Comparison of ENCODE assay signal across 23 cellular contexts in genomic region chr11:26943636-26944035, GRCh38. TPM values are rescaled to one million over a fixed set of nuclear protein-coding genes. Genes with fewer than 3 reads are reported as not detected.
"Had no signal": no experiment of that assay in that cellular context is flagged by ENCODE, and none has a peak within 500 bp of the region (broad histone marks: within the 10 kb centered on the region; RNA-seq: fewer than 3 reads in every experiment).

No MANE protein-coding gene starts in this region.

- ATAC-seq: activated CD4-positive, alpha-beta T cell treated with anti-CD3 and anti-CD28 coated beads for 36 hours; activated CD8-positive, alpha-beta T cell treated with anti-CD3 and anti-CD28 coated beads for 36 hours; activated T-helper 17 cell treated with anti-CD3 and anti-CD28 coated beads, Interleukin-2, amount 50 U/mL, for 72 hours; gastroesophageal sphincter; heart left ventricle; left cardiac atrium; naive thymus-derived CD4-positive, alpha-beta T cell; pancreas; stimulated activated naive B cell treated with anti-CD40 and anti-IgM and Interleukin-4, amounts not matched to agents 10 μg/mL and 1 μg/mL and 100 μg/mL, for 72 hours; WTC11 had no signal

- H3K27ac Mint-ChIP-seq: activated CD4-positive, alpha-beta T cell treated with anti-CD3 and anti-CD28 coated beads for 36 hours; activated CD8-positive, alpha-beta T cell treated with anti-CD3 and anti-CD28 coated beads for 36 hours; activated naive CD8-positive, alpha-beta T cell treated with anti-CD3 and anti-CD28 coated beads, Interleukin-2, amount 10 ng/mL, durations not matched to agents 7 days and 5 days; activated T-helper 17 cell treated with anti-CD3 and anti-CD28 coated beads, Interleukin-2, amount 50 U/mL, for 72 hours; immature natural killer cell; naive thymus-derived CD4-positive, alpha-beta T cell; stimulated activated naive B cell treated with anti-CD40 and anti-IgM and Interleukin-4, amounts not matched to agents 10 μg/mL and 1 μg/mL and 100 μg/mL, for 72 hours; WTC11 had no signal

- H3K4me3 ChIP-seq: breast epithelium, gastroesophageal sphincter, heart left ventricle, pancreas, sigmoid colon, transverse colon, uterus had no signal

- H3K9me3 ChIP-seq: breast epithelium, gastroesophageal sphincter, pancreas, sigmoid colon, transverse colon, uterus had no signal

- DNase-seq: activated CD4-positive, alpha-beta T cell treated with anti-CD3 and anti-CD28 coated beads for 36 hours; activated CD8-positive, alpha-beta T cell treated with anti-CD3 and anti-CD28 coated beads for 36 hours; activated naive CD4-positive, alpha-beta T cell; activated naive CD8-positive, alpha-beta T cell treated with anti-CD3 and anti-CD28 coated beads, Interleukin-2, amount 10 ng/mL, durations not matched to agents 7 days and 5 days; activated T-cell treated with anti-CD3 and anti-CD28 coated beads, Interleukin-2, amount 50 U/mL, for 1 hour; aorta; cortex of kidney; effector CD4-positive, alpha-beta T cell; heart left ventricle; immature natural killer cell; left cardiac atrium; mesenchymal stem cell; naive thymus-derived CD4-positive, alpha-beta T cell; pancreas; sigmoid colon; stimulated activated naive B cell treated with anti-CD40 and anti-IgM and Interleukin-4, amounts not matched to agents 10 μg/mL and 1 μg/mL and 100 μg/mL, for 72 hours; transverse colon; uterus had no signal

- H3K27me3 Mint-ChIP-seq: activated CD4-positive, alpha-beta T cell treated with anti-CD3 and anti-CD28 coated beads for 36 hours; activated CD8-positive, alpha-beta T cell treated with anti-CD3 and anti-CD28 coated beads for 36 hours; activated naive CD8-positive, alpha-beta T cell treated with anti-CD3 and anti-CD28 coated beads, Interleukin-2, amount 10 ng/mL, durations not matched to agents 7 days and 5 days; activated T-helper 17 cell treated with anti-CD3 and anti-CD28 coated beads, Interleukin-2, amount 50 U/mL, for 72 hours; naive thymus-derived CD4-positive, alpha-beta T cell; stimulated activated naive B cell treated with anti-CD40 and anti-IgM and Interleukin-4, amounts not matched to agents 10 μg/mL and 1 μg/mL and 100 μg/mL, for 72 hours had no signal

- H3K4me1 Mint-ChIP-seq: activated CD4-positive, alpha-beta T cell treated with anti-CD3 and anti-CD28 coated beads for 36 hours; activated naive CD8-positive, alpha-beta T cell treated with anti-CD3 and anti-CD28 coated beads, Interleukin-2, amount 10 ng/mL, durations not matched to agents 7 days and 5 days; activated T-helper 17 cell treated with anti-CD3 and anti-CD28 coated beads, Interleukin-2, amount 50 U/mL, for 72 hours; immature natural killer cell; naive thymus-derived CD4-positive, alpha-beta T cell; stimulated activated naive B cell treated with anti-CD40 and anti-IgM and Interleukin-4, amounts not matched to agents 10 μg/mL and 1 μg/mL and 100 μg/mL, for 72 hours; WTC11 had no signal

- H3K9me3 Mint-ChIP-seq: activated T-helper 17 cell treated with anti-CD3 and anti-CD28 coated beads, Interleukin-2, amount 50 U/mL, for 72 hours had no signal

- H3K36me3 ChIP-seq: breast epithelium, gastroesophageal sphincter, heart left ventricle, pancreas, sigmoid colon, transverse colon, uterus had no signal

- H3K27ac ChIP-seq: breast epithelium, pancreas, transverse colon, uterus had no signal

- H3K36me3 Mint-ChIP-seq: activated naive CD8-positive, alpha-beta T cell treated with anti-CD3 and anti-CD28 coated beads, Interleukin-2, amount 10 ng/mL, durations not matched to agents 7 days and 5 days; immature natural killer cell; naive thymus-derived CD4-positive, alpha-beta T cell; stimulated activated naive B cell treated with anti-CD40 and anti-IgM and Interleukin-4, amounts not matched to agents 10 μg/mL and 1 μg/mL and 100 μg/mL, for 72 hours; WTC11 had no signal

- H3K4me1 ChIP-seq: pancreas had no signal

- H3K4me3 Mint-ChIP-seq: activated CD4-positive, alpha-beta T cell treated with anti-CD3 and anti-CD28 coated beads for 36 hours; activated CD8-positive, alpha-beta T cell treated with anti-CD3 and anti-CD28 coated beads for 36 hours; activated naive CD8-positive, alpha-beta T cell treated with anti-CD3 and anti-CD28 coated beads, Interleukin-2, amount 10 ng/mL, durations not matched to agents 7 days and 5 days; activated T-helper 17 cell treated with anti-CD3 and anti-CD28 coated beads, Interleukin-2, amount 50 U/mL, for 72 hours; immature natural killer cell; naive thymus-derived CD4-positive, alpha-beta T cell; stimulated activated naive B cell treated with anti-CD40 and anti-IgM and Interleukin-4, amounts not matched to agents 10 μg/mL and 1 μg/mL and 100 μg/mL, for 72 hours; WTC11 had no signal

- H3K27me3 ChIP-seq: breast epithelium, gastroesophageal sphincter, heart left ventricle, pancreas, sigmoid colon, transverse colon, uterus had no signal

RNA-seq across cellular contexts. Expression of gene FIBIN, which starts 50.3 kb away (rescaled TPM):
- total RNA-seq: activated CD4-positive, alpha-beta T cell treated with anti-CD3 and anti-CD28 coated beads for 36 hours; activated CD8-positive, alpha-beta T cell treated with anti-CD3 and anti-CD28 coated beads for 36 hours; activated naive CD8-positive, alpha-beta T cell treated with anti-CD3 and anti-CD28 coated beads, Interleukin-2, amount 10 ng/mL, durations not matched to agents 7 days and 5 days; activated T-helper 17 cell treated with anti-CD3 and anti-CD28 coated beads, Interleukin-2, amount 50 U/mL, for 72 hours; naive thymus-derived CD4-positive, alpha-beta T cell; T-helper 2 cell treated with Interferon-gamma antibody and Interleukin-4, amounts not matched to agents 100 ng/mL and 5 ng/mL, for 36 hours had no signal
